Comparison of ENCODE assay signal across 8 cellular contexts in genomic region chr7:107742678-107743566, GRCh38. TPM values are rescaled to one million over a fixed set of nuclear protein-coding genes. Genes with fewer than 3 reads are reported as not detected.
A peak's percentile ranks its signal among the peaks of the same experiment; 100 is the strongest.
DNase-seq lines count a peak whose midpoint lies in the region; ATAC-seq and TF ChIP-seq lines count a peak whose summit lies in the region.

No MANE protein-coding gene starts in this region.

- H3K4ac ChIP-seq in IMR-90 (ENCODE audit: low read depth, low read length): peak overlapping the region; percentile 88

- no peaks in the 10 kb centered on the region for H3K9me3 ChIP-seq in IMR-90 (ENCODE audit: control insufficient read depth, insufficient read depth, low read length)
- H3K9me3 ChIP-seq in lung (ENCODE audit: control insufficient read depth in 2 of 2, insufficient read depth in 1 of 2, low read length in 1 of 2): no peaks in the 10 kb centered on the region
- H3K9me3 ChIP-seq in tibial artery: no peaks in the 10 kb centered on the region

- WGBS in IMR-90 (ENCODE audit: extremely low coverage in 2 of 2, insufficient read length in 1 of 2), 2 experiments: 2% methylated on average over 13 of the region's 29 CpGs; no CpG with 5 or more reads in 1 of the 2 experiments
- WGBS in lung, 2 donors: 12 to 15% methylated on average over 29 of the region's 29 CpGs

- H3K4me3 ChIP-seq in IMR-90 (ENCODE audit: insufficient read depth, low read depth, low read length): peak overlapping the region; percentile 54
- H3K4me3 ChIP-seq in dorsolateral prefrontal cortex: peak overlapping the region; percentile 66 to 100 (median 93)
- H3K4me3 ChIP-seq in lung: peak overlapping the region; percentile 52
- H3K4me3 ChIP-seq in tibial artery: peak overlapping the region; percentile 65 to 80

- H3K36me3 ChIP-seq in IMR-90 (ENCODE audit: control insufficient read depth, insufficient read depth, low read length): no peaks in the 10 kb centered on the region
- H3K36me3 ChIP-seq in lung (ENCODE audit: control insufficient read depth in 2 of 2, insufficient read depth in 2 of 2, low read length in 2 of 2): no peaks in the 10 kb centered on the region
- H3K36me3 ChIP-seq in tibial artery: no peaks in the 10 kb centered on the region

- H3K27ac ChIP-seq in IMR-90 (ENCODE audit: insufficient read depth, low read length) (peak overlapping the region; percentile 60), dorsolateral prefrontal cortex (peak overlapping the region; percentile 93 to 100 (median 99)), lung (ENCODE audit: low read depth in 1 of 2, low read length in 1 of 2) (peak overlapping the region; percentile 98 to 100), tibial artery (peak overlapping the region; percentile 86 to 96)

- H3K27me3 ChIP-seq in IMR-90 (ENCODE audit: control insufficient read depth, insufficient read depth, low read length) (no peaks in the 10 kb centered on the region), dorsolateral prefrontal cortex (no peaks in the 10 kb centered on the region), lung (ENCODE audit: control insufficient read depth, insufficient read depth) (no peaks in the 10 kb centered on the region), tibial artery (no peaks in the 10 kb centered on the region)

- H2BK120ac ChIP-seq in IMR-90 (ENCODE audit: low read depth, low read length): peak overlapping the region; percentile 82

- peaks cover 10% of the 10 kb centered on the region for H3K9me1 ChIP-seq in IMR-90 (ENCODE audit: insufficient read depth, low read length)

- DNase-seq in NCI-H1417 (lab: John Stamatoyannopoulos, UW) (peak; percentile 94 to 98 (median 96)), NCI-H1417 treated with DMSO at 0.1 percent for 48 hours (lab: John Stamatoyannopoulos, UW) (no peak), IMR-90 (no peak), SKM-1 (lab: John Stamatoyannopoulos, UW; ENCODE audit: unreplicated experiment) (peak; percentile 74), dorsolateral prefrontal cortex (peak in 8 of 10 donors; percentile 31 to 70 (median 58)), lung (ENCODE audit: low spot score) (peak; percentile 70), tibial artery (peak; percentile 50 to 71)

- intact Hi-C loops in IMR-90 (cut with micrococcal nuclease): loop anchor here (1.0 to 5.0 kb wide), 4 partner anchors 131 to 404 kb away; partner anchors contain the start of gene BCAP29
- intact Hi-C loops in dorsolateral prefrontal cortex (cut with DNase I): loop anchor here (5.0 to 10.0 kb wide), 7 partner anchors 46 to 404 kb away; partner anchors contain the start of genes COG5 (in 1 of the 2) and DUS4L (in 1 of the 2)
- intact Hi-C loops in tibial artery (cut with DNase I; ENCODE audit: low total_unique reads): loop anchor here (10.0 kb wide), 1 partner anchor 152 kb away; the partner anchor contains the start of gene DLD

- H3K56ac ChIP-seq in IMR-90 (ENCODE audit: extremely low read depth, insufficient read depth, low read length): peak overlapping the region; percentile 46; the same call in 1 of the 2 replicates

- H3K4me1 ChIP-seq in IMR-90 (ENCODE audit: control insufficient read depth, insufficient read depth, low read length) (peaks cover 8% of the 10 kb centered on the region), lung (ENCODE audit: control insufficient read depth in 2 of 2, insufficient read depth in 2 of 2, low read length in 2 of 2) (peaks cover 2 to 11% of the 10 kb centered on the region in 2 donors), tibial artery (peaks cover 0 to 42% (median 18%) of the 10 kb centered on the region in 4 donors)

- peak overlapping the region; percentile 86 for H3K14ac ChIP-seq in IMR-90 (replicated peaks; ENCODE audit: low read depth, low read length)

- peak overlapping the region; percentile 74 for H3K4me2 ChIP-seq in IMR-90 (ENCODE audit: low read depth, low read length)

- peak overlapping the region; percentile 68 for H3K9ac ChIP-seq in IMR-90 (ENCODE audit: low read depth, low read length)

- H2AK9ac ChIP-seq in IMR-90 (replicated peaks; ENCODE audit: low read depth, low read length, poor library complexity): peak overlapping the region; percentile 89

- in situ Hi-C loops in IMR-90 (cut with MboI; ENCODE audit: low sequenced_read_pairs): loop anchor here (10.0 to 25.0 kb wide), 2 partner anchors 132 to 394 kb away; partner anchors contain the start of gene LAMB4

- peak overlapping the region; percentile 93 for H4K5ac ChIP-seq in IMR-90 (ENCODE audit: low read depth, low read length)

- ATAC-seq in GM21529 (IDR thresholded peaks at IDR 0.05; ENCODE audit: unreplicated experiment): peak; percentile 38
- ATAC-seq in IMR-90 (ENCODE audit: low read depth): peak; percentile 17
- peak; percentile 20 for ATAC-seq in lung (ENCODE audit: insufficient read depth, low FRiP score)

- peaks cover 24% of the 10 kb centered on the region; the same call in 1 of the 2 replicates for H4K20me1 ChIP-seq in IMR-90 (ENCODE audit: insufficient read depth, low read length)

- POLR2A ChIA-PET in IMR-90 (lab: Charles Lee; ENCODE audit: unreplicated experiment): no interaction called here

- BruUV-seq in IMR-90 (replicated peaks; lab: Mats Ljungman, UMichigan): no TSS peak

- peak overlapping the region; percentile 96 for H3K23ac ChIP-seq in IMR-90 (ENCODE audit: low read depth, low read length)

- H2BK20ac ChIP-seq in IMR-90 (ENCODE audit: low read depth, low read length): peak overlapping the region; percentile 36; the same call in 1 of the 2 replicates

- peak overlapping the region; percentile 6 for H3K18ac ChIP-seq in IMR-90 (ENCODE audit: low read depth, low read length)

- dilution Hi-C loops in IMR-90 (cut with HindIII; ENCODE audit: low sequenced_read_pairs, unreplicated experiment): no loop called here

- H2AFZ ChIP-seq in IMR-90 (replicated peaks; ENCODE audit: low read length, poor library complexity): peak overlapping the region; percentile 99

- peak overlapping the region; percentile 86 for H4K91ac ChIP-seq in IMR-90 (ENCODE audit: insufficient read depth, low read depth, low read length)

- CTCF ChIA-PET in IMR-90 (lab: Yijun Ruan, JAX): interaction anchor here (0.6 to 2.2 kb wide), 7 partner anchors 10 to 135 kb away, joined by 3 to 13 read pairs (median 3); no protein-coding TSS in a partner anchor

- H3K79me1 ChIP-seq in IMR-90 (ENCODE audit: low read depth in 1 of 2, low read length in 2 of 2): peaks cover 11 to 20% of the 10 kb centered on the region in 2 experiments; a peak in 3 of 4 replicates

- H2AK5ac ChIP-seq in IMR-90 (ENCODE audit: low read depth, low read length): 0 out of 2 replicates have a peak overlapping the region, but pooled peaks have one; percentile 1

- H2BK5ac ChIP-seq in IMR-90 (ENCODE audit: low read depth, low read length, poor library complexity, severe bottlenecking): peak overlapping the region; percentile 48

- TF ChIP-seq POLR2A in IMR-90 (IDR thresholded peaks at IDR 0.05; ENCODE audit: low read depth, low read length): no peak

- TF ChIP-seq CTCF in IMR-90 (conservative IDR thresholded peaks at IDR 0.05; ENCODE audit: low read depth, low read length) (no peak), dorsolateral prefrontal cortex (IDR thresholded peaks at IDR 0.05 in 54 of 56, conservative IDR thresholded peaks at IDR 0.05 in 2 of 56; ENCODE audit: low read depth in 1 of 56, partially characterized antibody in 56 of 56) (no peak), lung (IDR thresholded peaks at IDR 0.05; ENCODE audit: control extremely low read depth, extremely low read depth) (no peak), tibial artery (IDR thresholded peaks at IDR 0.05) (no peak)

- TF ChIP-seq RAD21 in IMR-90 (IDR thresholded peaks at IDR 0.05; ENCODE audit: low read length): no peak

- peak overlapping the region; percentile 96 to 98 for H4K8ac ChIP-seq in IMR-90 (ENCODE audit: low read depth in 2 of 2, low read length in 2 of 2)

- H2BK15ac ChIP-seq in IMR-90 (ENCODE audit: low read depth, low read length): peak overlapping the region; percentile 69; the same call in 2 of the 3 replicates

TF ChIP-seq in IMR-90, 13 proteins besides CTCF, POLR2A, EP300 and RAD21 (continues in another document):
- TF ChIP-seq USF2 (IDR thresholded peaks at IDR 0.05; ENCODE audit: low read depth, low read length) (no peak), MXI1 (IDR thresholded peaks at IDR 0.05; ENCODE audit: borderline replicate concordance, low read depth, low read length) (no peak), MAZ (IDR thresholded peaks at IDR 0.05; ENCODE audit: borderline replicate concordance, low read depth, low read length) (no peak), RFX5 (IDR thresholded peaks at IDR 0.05; ENCODE audit: low read depth, low read length) (no peak), NFE2L2 (IDR thresholded peaks at IDR 0.05; ENCODE audit: low read depth, low read length) (no peak), MAFK (IDR thresholded peaks at IDR 0.05; ENCODE audit: low read depth, low read length) (no peak), FOS (IDR thresholded peaks at IDR 0.05; ENCODE audit: low read depth, low read length) (no peak), CHD1 (IDR thresholded peaks at IDR 0.05; ENCODE audit: low read depth, low read length) (no peak), BHLHE40 (IDR thresholded peaks at IDR 0.05; ENCODE audit: low read depth, low read length) (no peak), RCOR1 (IDR thresholded peaks at IDR 0.05; ENCODE audit: insufficient replicate concordance, low read length) (no peak), ELK1 (IDR thresholded peaks at IDR 0.05; ENCODE audit: borderline replicate concordance, low read depth, low read length) (no peak)

RNA-seq across cellular contexts. Expression of gene CBLL1, which starts 1.0 kb away (rescaled TPM):
- total RNA-seq in IMR-90 (2012; rRNA removed) (15.6 and 20.3 TPM in 2 replicates), dorsolateral prefrontal cortex (10 to 100 TPM; 18.6 to 38.1 (median 28.9) TPM), lung (10 to 100 TPM; 19.7 to 25.2 TPM)
- polyA plus RNA-seq in IMR-90 (2012; rRNA removed) (19.0 and 19.7 TPM in 2 replicates), lung (10 to 100 TPM in 1 of 2 donors, 1 to 10 TPM in 1; 5.2 to 10.5 TPM)
- 4.3 and 7.1 TPM in 2 replicates for polyA plus RNA-seq in IMR-90 (2012; cell fraction: cytosol; rRNA removed)
- 9.9 and 27.7 TPM in 2 replicates for polyA plus RNA-seq in IMR-90 (2012; cell fraction: nucleus; rRNA removed; ENCODE audit: low replicate concordance)

Comparison
In these comparisons a context has a peak if more than half of its experiments do, and no peak if none do; other contexts are left out.
1. DNase-seq: peak in NCI-H1417 (3 of 3), SKM-1 (single experiment), dorsolateral prefrontal cortex (8 of 10), lung (single experiment) and tibial artery (2 of 2); none in NCI-H1417 treated with DMSO at 0.1 percent for 48 hours (single experiment) and IMR-90 (single experiment).
2. Peak in every context shown above with its lines, with median percentiles within 50 percentile points of each other: ATAC-seq, H3K27ac ChIP-seq and H3K4me3 ChIP-seq.